ENCODE assay signal across 26 cellular contexts in the genomic region with DNA sequence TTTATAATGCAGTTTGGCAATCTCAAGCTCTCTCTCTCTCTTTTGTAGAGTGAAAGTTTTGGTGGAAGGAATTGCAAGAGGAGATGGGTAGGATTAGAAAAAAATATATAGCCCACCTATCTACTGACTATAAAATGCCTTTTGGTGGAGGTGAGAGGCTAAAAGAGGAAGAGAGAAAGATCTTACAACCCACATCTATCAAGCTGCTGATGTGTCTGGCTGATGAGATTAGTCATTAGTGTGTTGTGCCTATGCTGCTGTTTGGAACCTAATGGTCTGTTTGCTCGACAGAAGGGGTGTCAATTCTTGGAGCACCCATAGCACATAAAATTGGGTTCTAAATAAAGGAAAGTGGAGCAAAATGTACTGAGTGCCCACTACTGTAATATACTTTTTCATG.
A peak's percentile ranks its signal among the peaks of the same experiment; 100 is the strongest.
DNase-seq lines count a peak whose midpoint lies in the region; ATAC-seq and FAIRE-seq lines count a peak whose summit lies in the region.
"Had no signal": no experiment of that assay in that cellular context is flagged by ENCODE, and none has a peak within 500 bp of the region (broad histone marks: within the 10 kb centered on the region; RNA-seq: fewer than 3 reads in every experiment).

No MANE protein-coding gene starts in this region.

- H3K27me3 Mint-ChIP-seq in naive thymus-derived CD4-positive, alpha-beta T cell = no peaks in the 10 kb centered on the region
- H3K27me3 Mint-ChIP-seq: CD4-positive, CD25-positive, alpha-beta regulatory T cell; CD8-positive, alpha-beta memory T cell had no signal

- POLR2A ChIA-PET in naive thymus-derived CD4-positive, alpha-beta T cell (lab: Charles Lee) = no interaction called here

- H3K4me3 ChIP-seq in naive thymus-derived CD4-positive, alpha-beta T cell (ENCODE audit: low read length) = no peak overlapping the region
- H3K4me3 ChIP-seq: GM23338, K562 had no signal

- no peaks in the 10 kb centered on the region for H3K36me3 ChIP-seq in naive thymus-derived CD4-positive, alpha-beta T cell (ENCODE audit: control insufficient read depth in 2 of 3, insufficient read depth in 3 of 3, low read length in 3 of 3)
- H3K36me3 ChIP-seq: BE2C had no signal

- peaks cover 0 to 23% (median 4%) of the 10 kb centered on the region in 11 donors for H3K9me3 Mint-ChIP-seq in naive thymus-derived CD4-positive, alpha-beta T cell
- H3K9me3 Mint-ChIP-seq: GM23338 had no signal

- H3K27ac Mint-ChIP-seq in naive thymus-derived CD4-positive, alpha-beta T cell = no peak overlapping the region
- H3K27ac Mint-ChIP-seq: CD4-positive, CD25-positive, alpha-beta regulatory T cell; CD8-positive, alpha-beta memory T cell; GM23338; HFFc6 had no signal

- no peaks in the 10 kb centered on the region for H3K4me1 Mint-ChIP-seq in naive thymus-derived CD4-positive, alpha-beta T cell
- H3K4me1 Mint-ChIP-seq: CD4-positive, CD25-positive, alpha-beta regulatory T cell; CD8-positive, alpha-beta memory T cell had no signal

- FAIRE-seq in islet of Langerhans (lab: Jason Lieb, UNC) = peak; percentile 41
- FAIRE-seq: A204.1, H54, HTR-8/SVneo, K562 had no signal

- intact Hi-C loops in naive thymus-derived CD4-positive, alpha-beta T cell (cut with micrococcal nuclease) = no loop called here

- H3K4me1 ChIP-seq in naive thymus-derived CD4-positive, alpha-beta T cell (ENCODE audit: control insufficient read depth in 2 of 2, insufficient read depth in 2 of 2, low read length in 2 of 2) = no peaks in the 10 kb centered on the region
- H3K4me1 ChIP-seq: BE2C had no signal

- no peak overlapping the region for H3K27ac ChIP-seq in naive thymus-derived CD4-positive, alpha-beta T cell (ENCODE audit: low read depth, low read length)

- DNase-seq in naive thymus-derived CD4-positive, alpha-beta T cell = no peak
- DNase-seq: ACHN; BE2C; C1 segment of cervical spinal cord; CD4-positive, CD25-positive, alpha-beta regulatory T cell; CD8-positive, alpha-beta memory T cell; COR-L47; DMS 273 treated with DMSO at 0.1 percent for 48 hours; DMS53; DND-41; EL; HFFc6; IMR-90; Karpas-422 had no signal

- peak; percentile 52 for ATAC-seq in GM18517 (IDR thresholded peaks at IDR 0.05; ENCODE audit: unreplicated experiment)
- ATAC-seq in GM21786 (IDR thresholded peaks at IDR 0.05; ENCODE audit: unreplicated experiment) = peak; percentile 42
- ATAC-seq in HG03432 (IDR thresholded peaks at IDR 0.05; ENCODE audit: unreplicated experiment) = peak; percentile 77
- ATAC-seq in naive thymus-derived CD4-positive, alpha-beta T cell = no peak
- ATAC-seq in GM18519 (IDR thresholded peaks at IDR 0.05; ENCODE audit: low FRiP score, unreplicated experiment) = no peak
- ATAC-seq in GM19397 (IDR thresholded peaks at IDR 0.05; ENCODE audit: unreplicated experiment) = no peak
- ATAC-seq: GM23338, HCT116, K562 had no signal

- no peak overlapping the region for H3K4me3 Mint-ChIP-seq in naive thymus-derived CD4-positive, alpha-beta T cell
- H3K4me3 Mint-ChIP-seq: CD4-positive, CD25-positive, alpha-beta regulatory T cell; CD8-positive, alpha-beta memory T cell; GM23338; HFFc6 had no signal

- no peaks in the 10 kb centered on the region for H3K27me3 ChIP-seq in naive thymus-derived CD4-positive, alpha-beta T cell (ENCODE audit: control insufficient read depth in 2 of 2, insufficient read depth in 2 of 2, low read length in 2 of 2)
- H3K27me3 ChIP-seq: BE2C had no signal

- H3K36me3 Mint-ChIP-seq in naive thymus-derived CD4-positive, alpha-beta T cell = no peaks in the 10 kb centered on the region
- H3K36me3 Mint-ChIP-seq: CD4-positive, CD25-positive, alpha-beta regulatory T cell; CD8-positive, alpha-beta memory T cell had no signal

- H3K9me3 ChIP-seq in naive thymus-derived CD4-positive, alpha-beta T cell (ENCODE audit: control insufficient read depth in 2 of 3, low read length in 3 of 3) = no peaks in the 10 kb centered on the region
- H3K9me3 ChIP-seq: BE2C had no signal

- CTCF ChIA-PET in naive thymus-derived CD4-positive, alpha-beta T cell (lab: Charles Lee) = interaction anchor here (0.5 kb wide), 1 partner anchor 598 kb away, joined by 3 read pairs; no protein-coding TSS in a partner anchor

Comparison
In these comparisons a context has a peak if more than half of its experiments do, and no peak if none do; other contexts are left out.
1. ATAC-seq: peak in GM18517 (single experiment), GM21786 (single experiment) and HG03432 (single experiment); none in naive thymus-derived CD4-positive, alpha-beta T cell (single experiment), GM18519 (single experiment) and GM19397 (single experiment).